In genomic region chr5:51416149-51416548, GRCh38 we compare ENCODE assay signal across 28 cellular contexts. TPM values are rescaled to one million over a fixed set of nuclear protein-coding genes. Genes with fewer than 3 reads are reported as not detected.
DNase-seq lines count a peak whose midpoint lies in the region; ATAC-seq, FAIRE-seq and TF ChIP-seq lines count a peak whose summit lies in the region.
"Had no signal": no experiment of that assay in that cellular context is flagged by ENCODE, and none has a peak within 500 bp of the region (broad histone marks: within the 10 kb centered on the region; RNA-seq: fewer than 3 reads in every experiment).

No MANE protein-coding gene starts in this region.

- CTCF ChIA-PET in OCI-LY7 (lab: Charles Lee; ENCODE audit: unreplicated experiment) = no interaction called here

- no peak overlapping the region for H3K4me3 ChIP-seq in OCI-LY7 (ENCODE audit: low read depth, low read length, poor library complexity, severe bottlenecking)
- H3K4me3 ChIP-seq in stomach = no peak overlapping the region
- H3K4me3 ChIP-seq: lung had no signal

- H3K27ac Mint-ChIP-seq in HFFc6 = no peak overlapping the region
- H3K27ac Mint-ChIP-seq: activated CD8-positive, alpha-beta memory T cell treated with anti-CD3 and anti-CD28 coated beads, Interleukin-2, amount 10 ng/mL, durations not matched to agents 7 days and 5 days; activated T-helper 1 cell treated with anti-CD3 and anti-CD28 coated beads, Interleukin-12 subunit alpha, Interleukin-12 subunit beta, Interleukin-2, Interleukin-4 antibody, amounts not matched to agents 30 ng/mL and 10 ng/mL and 1 ng/mL, durations not matched to agents 14 hours and 24 hours and 36 hours; stimulated activated memory B cell treated with anti-CD40 and anti-IgM and Interleukin-4, amounts not matched to agents 10 μg/mL and 1 μg/mL and 100 μg/mL, for 72 hours had no signal

- POLR2A ChIA-PET in OCI-LY7 (lab: Charles Lee) = interaction anchor here (0.7 kb wide), 1 partner anchor 461 kb away, joined by 3 read pairs; no protein-coding TSS in a partner anchor

- TF ChIP-seq CTCF in HFFc6 (IDR thresholded peaks at IDR 0.05) (peak; percentile 61; the same call in 1 of the 2 replicates), OCI-LY7 (conservative IDR thresholded peaks at IDR 0.05; ENCODE audit: low read length) (peak; percentile 51), foreskin keratinocyte (conservative IDR thresholded peaks at IDR 0.05) (peak; percentile 48), stomach (IDR thresholded peaks at IDR 0.05) (peak in 2 of 7 experiments; percentile 31 to 39)

- H3K4me1 Mint-ChIP-seq in HFFc6 (ENCODE audit: low read depth) = peaks cover 7% of the 10 kb centered on the region; the same call in 1 of the 2 replicates
- H3K4me1 Mint-ChIP-seq: activated CD8-positive, alpha-beta memory T cell treated with anti-CD3 and anti-CD28 coated beads, Interleukin-2, amount 10 ng/mL, durations not matched to agents 7 days and 5 days; stimulated activated memory B cell treated with anti-CD40 and anti-IgM and Interleukin-4, amounts not matched to agents 10 μg/mL and 1 μg/mL and 100 μg/mL, for 72 hours had no signal

- H3K9me3 ChIP-seq in OCI-LY7 (ENCODE audit: low read length) = no peaks in the 10 kb centered on the region
- H3K9me3 ChIP-seq in stomach = no peaks in the 10 kb centered on the region

- WGBS in stomach, 5 donors = 75 to 89% (median 80%) methylated on average over 3 of the region's 3 CpGs

- no peak overlapping the region for H3K4me3 Mint-ChIP-seq in HFFc6
- H3K4me3 Mint-ChIP-seq: activated CD8-positive, alpha-beta memory T cell treated with anti-CD3 and anti-CD28 coated beads, Interleukin-2, amount 10 ng/mL, durations not matched to agents 7 days and 5 days; activated T-helper 1 cell treated with anti-CD3 and anti-CD28 coated beads, Interleukin-12 subunit alpha, Interleukin-12 subunit beta, Interleukin-2, Interleukin-4 antibody, amounts not matched to agents 30 ng/mL and 10 ng/mL and 1 ng/mL, durations not matched to agents 14 hours and 24 hours and 36 hours; stimulated activated memory B cell treated with anti-CD40 and anti-IgM and Interleukin-4, amounts not matched to agents 10 μg/mL and 1 μg/mL and 100 μg/mL, for 72 hours had no signal

- H3K27ac ChIP-seq in OCI-LY7 (ENCODE audit: low read depth, low read length, poor library complexity, severe bottlenecking) (no peak overlapping the region), foreskin keratinocyte (no peak overlapping the region), stomach (no peak overlapping the region)
- H3K27ac ChIP-seq: KMS-11, parathyroid adenoma, WERI-Rb-1 had no signal

- no peaks in the 10 kb centered on the region for H3K36me3 ChIP-seq in OCI-LY7 (ENCODE audit: insufficient read depth, low read length)
- H3K36me3 ChIP-seq in stomach = no peaks in the 10 kb centered on the region
- H3K36me3 ChIP-seq: WERI-Rb-1 had no signal

- intact Hi-C loops in OCI-LY7 (cut with micrococcal nuclease; ENCODE audit: unreplicated experiment) = no loop called here
- intact Hi-C loops in stomach (cut with DNase I; ENCODE audit: low total_unique reads) = no loop called here

- H3K4me2 ChIP-seq in OCI-LY7 (ENCODE audit: low read length) = no peak overlapping the region
- H3K4me2 ChIP-seq: KMS-11 had no signal

- no peaks in the 10 kb centered on the region; the same call in 1 of the 2 replicates for H3K9me3 Mint-ChIP-seq in HFFc6
- H3K9me3 Mint-ChIP-seq: activated T-helper 1 cell treated with anti-CD3 and anti-CD28 coated beads, Interleukin-12 subunit alpha, Interleukin-12 subunit beta, Interleukin-2, Interleukin-4 antibody, amounts not matched to agents 30 ng/mL and 10 ng/mL and 1 ng/mL, durations not matched to agents 14 hours and 24 hours and 36 hours had no signal

- TF ChIP-seq EP300 in stomach (IDR thresholded peaks at IDR 0.05) = no peak

- H4K20me1 ChIP-seq in OCI-LY7 (ENCODE audit: insufficient read depth, low read length) = no peaks in the 10 kb centered on the region

- no peaks in the 10 kb centered on the region for H3K27me3 ChIP-seq in foreskin keratinocyte
- no peaks in the 10 kb centered on the region for H3K27me3 ChIP-seq in stomach

- ATAC-seq in foreskin keratinocyte (no peak), HG03045 (IDR thresholded peaks at IDR 0.05; ENCODE audit: unreplicated experiment) (no peak)
- ATAC-seq: activated CD8-positive, alpha-beta memory T cell treated with anti-CD3 and anti-CD28 coated beads, Interleukin-2, amount 10 ng/mL, durations not matched to agents 7 days and 5 days; right cardiac atrium; stimulated activated memory B cell treated with anti-CD40 and anti-IgM and Interleukin-4, amounts not matched to agents 10 μg/mL and 1 μg/mL and 100 μg/mL, for 72 hours had no signal

- peaks cover 3% of the 10 kb centered on the region for H3K27me3 Mint-ChIP-seq in HFFc6 (ENCODE audit: insufficient read depth)
- H3K27me3 Mint-ChIP-seq: activated CD8-positive, alpha-beta memory T cell treated with anti-CD3 and anti-CD28 coated beads, Interleukin-2, amount 10 ng/mL, durations not matched to agents 7 days and 5 days; stimulated activated memory B cell treated with anti-CD40 and anti-IgM and Interleukin-4, amounts not matched to agents 10 μg/mL and 1 μg/mL and 100 μg/mL, for 72 hours had no signal

- TF ChIP-seq POLR2A in stomach (IDR thresholded peaks at IDR 0.05) (no peak), GM12891 (IDR thresholded peaks at IDR 0.05; ENCODE audit: low read depth, low read length) (no peak)

- FAIRE-seq in GM12891 (lab: Jason Lieb, UNC) = no peak

- H3K79me2 ChIP-seq in OCI-LY7 (ENCODE audit: insufficient read depth, low read depth, low read length) = no peaks in the 10 kb centered on the region
- H3K79me2 ChIP-seq: parathyroid adenoma had no signal

- BruUV-seq in OCI-LY7 (replicated peaks; lab: Mats Ljungman, UMichigan) = no TSS peak

- H3K4me1 ChIP-seq in OCI-LY7 (ENCODE audit: insufficient read depth, low read length, poor library complexity, severe bottlenecking) = no peaks in the 10 kb centered on the region
- H3K4me1 ChIP-seq in foreskin keratinocyte = no peaks in the 10 kb centered on the region
- H3K4me1 ChIP-seq in stomach = peaks cover 0 to 9% (median under 1%) of the 10 kb centered on the region in 4 donors
- H3K4me1 ChIP-seq: parathyroid adenoma had no signal

- DNase-seq in NCI-H748 treated with DMSO at 0.1 percent for 48 hours (lab: John Stamatoyannopoulos, UW) (peak; percentile 16), NCI-H748 (lab: John Stamatoyannopoulos, UW; ENCODE audit: unreplicated experiment) (no peak), HFFc6 (no peak), OCI-LY7 (ENCODE audit: low spot score) (no peak), foreskin keratinocyte (no peak), stomach (no peak), GM12891 (ENCODE audit: insufficient read length, low spot score) (no peak)
- DNase-seq: ACHN; activated CD4-positive, alpha-beta T cell treated with anti-CD3 and anti-CD28 coated beads, Interleukin-2, amount 50 U/mL, for 1 hour; activated CD8-positive, alpha-beta memory T cell treated with anti-CD3 and anti-CD28 coated beads, Interleukin-2, amount 10 ng/mL, durations not matched to agents 7 days and 5 days; activated naive CD4-positive, alpha-beta T cell treated with anti-CD3 and anti-CD28 coated beads, Interleukin-2, amount 50 U/mL, for 16 hours; C1 segment of cervical spinal cord; Calu3; cortex of kidney; kidney; NCI-H1048; NCI-H187 treated with DMSO at 0.1 percent for 48 hours; right cardiac atrium; stimulated activated CD4-positive, alpha-beta T cell treated with anti-CD3 and anti-CD28 coated beads, Interleukin-4, amount 100 ng/mL, for 1 hour; WERI-Rb-1 had no signal

- no peaks in the 10 kb centered on the region for H3K9me2 ChIP-seq in OCI-LY7 (ENCODE audit: insufficient read depth, low read length)

- no peaks in the 10 kb centered on the region for H3K36me3 Mint-ChIP-seq in HFFc6 (ENCODE audit: low read depth)
- H3K36me3 Mint-ChIP-seq: activated CD8-positive, alpha-beta memory T cell treated with anti-CD3 and anti-CD28 coated beads, Interleukin-2, amount 10 ng/mL, durations not matched to agents 7 days and 5 days; stimulated activated memory B cell treated with anti-CD40 and anti-IgM and Interleukin-4, amounts not matched to agents 10 μg/mL and 1 μg/mL and 100 μg/mL, for 72 hours had no signal

- H2AFZ ChIP-seq in OCI-LY7 (ENCODE audit: low read length) = no peak overlapping the region
- H2AFZ ChIP-seq: parathyroid adenoma had no signal

TF ChIP-seq in GM12891, 5 proteins besides CTCF, POLR2A, EP300 and RAD21:
- TF ChIP-seq POLR2AphosphoS5 (IDR thresholded peaks at IDR 0.05; ENCODE audit: low read depth, low read length) = no peak
- TF ChIP-seq SPI1 (IDR thresholded peaks at IDR 0.05; ENCODE audit: low read depth, low read length) = no peak
TF ChIP-seq in GM12891: peak in this region for 0.

RNA-seq across cellular contexts. Expression of gene ISL1, which starts 32.9 kb away (rescaled TPM):
- total RNA-seq in HFFc6 (2021; fragmentation: NEBNext Ultra II Directional; extraction: Animal tissue kit (Norgen Biotek cat#: 25700)) = 1 to 10 TPM in 2 of 6 experiments, under 1 TPM in 4; 0.48 to 4.1 (median 0.67) TPM
- not detected in 2 replicates for total RNA-seq in OCI-LY7 (2014; rRNA removed; shearing (Covaris generic))
- total RNA-seq in OCI-LY7 (2022) = not detected in 2 replicates
- total RNA-seq in foreskin keratinocyte = 5.5 and 8.6 TPM in 2 replicates
- polyA plus RNA-seq in foreskin keratinocyte = 2.6 and 4.7 TPM in 2 replicates
- total RNA-seq in stomach = 10 to 100 TPM in 2 of 5 donors, 1 to 10 TPM in 2, not detected in 1; 1.8 to 20.7 (median 11.4) TPM
- 1 to 10 TPM; 6.9 to 7.9 (median 7.9) TPM for polyA plus RNA-seq in stomach
- not detected for polyA plus RNA-seq in GM12891 (2012; ENCODE audit: low read depth, missing spikeins)
- total RNA-seq: activated CD8-positive, alpha-beta memory T cell treated with anti-CD3 and anti-CD28 coated beads, Interleukin-2, amount 10 ng/mL, durations not matched to agents 7 days and 5 days; activated T-helper 1 cell treated with anti-CD3 and anti-CD28 coated beads, Interleukin-12 subunit alpha, Interleukin-12 subunit beta, Interleukin-2, Interleukin-4 antibody, amounts not matched to agents 30 ng/mL and 10 ng/mL and 1 ng/mL, durations not matched to agents 14 hours and 24 hours and 36 hours; kidney; mucosa of gallbladder; right cardiac atrium; RPMI7951 had no signal
- polyA plus RNA-seq: right cardiac atrium had no signal
